12 cellular contexts compared by ENCODE assay signal in genomic region chr13:97262058-97262457, GRCh38. TPM values are rescaled to one million over a fixed set of nuclear protein-coding genes. Genes with fewer than 3 reads are reported as not detected.
DNase-seq lines count a peak whose midpoint lies in the region; ATAC-seq, FAIRE-seq and TF ChIP-seq lines count a peak whose summit lies in the region.
"Had no signal": no experiment of that assay in that cellular context is flagged by ENCODE, and none has a peak within 500 bp of the region (broad histone marks: within the 10 kb centered on the region; RNA-seq: fewer than 3 reads in every experiment).

No MANE protein-coding gene starts in this region.

- DNase-seq in activated naive CD4-positive, alpha-beta T cell treated with Interleukin-2 at 50 U/mL for 16 hours, result peak; percentile 34
- no peak for DNase-seq in activated naive CD4-positive, alpha-beta T cell treated with anti-CD3 and anti-CD28 coated beads, Interleukin-2, amount 50 U/mL, for 16 hours
- DNase-seq in activated T-helper 2 cell treated with anti-CD3 and anti-CD28 coated beads, Interferon-gamma antibody, Interleukin-2, Interleukin-4, amounts not matched to agents 10 μg/mL and 5 μg/mL and 100 μg/mL, durations not matched to agents 14 hours and 24 hours and 36 hours (ENCODE audit: low spot score), result no peak
- no peak for DNase-seq in HepG2 (ENCODE audit: low spot score)
- peak in 1 of 2 donors; percentile 43 for DNase-seq in stimulated activated naive CD8-positive, alpha-beta T cell treated with anti-CD3 and anti-CD28 coated beads, Interleukin-15, amount 100 ng/mL, for 72 hours
- no peak for DNase-seq in hypothalamus (lab: John Stamatoyannopoulos, UW)
- no peak for DNase-seq in Kasumi-1 (lab: John Stamatoyannopoulos, UW)
- no peak for DNase-seq in DMS153 (lab: John Stamatoyannopoulos, UW)
- DNase-seq: GM23248, NCI-H510A treated with DMSO at 0.1 percent for 48 hours had no signal

- BruUV-seq in HepG2 (replicated peaks; lab: Mats Ljungman, UMichigan), result no TSS peak

- no peak for TF ChIP-seq CTCF in HepG2 (CRISPR knock-in tag; IDR thresholded peaks at IDR 0.05)

- TF ChIP-seq EP300 in HepG2 (IDR thresholded peaks at IDR 0.05; ENCODE audit: low read depth in 2 of 2, low read length in 2 of 2) (no peak), HepG2 (CRISPR knock-in tag; IDR thresholded peaks at IDR 0.05; ENCODE audit: borderline replicate concordance) (no peak)

- peaks cover 5% of the 10 kb centered on the region; the same call in 1 of the 2 replicates for H4K20me1 ChIP-seq in HepG2 (ENCODE audit: insufficient read depth, low read length)

- H3K4me1 Mint-ChIP-seq in activated T-helper 2 cell treated with anti-CD3 and anti-CD28 coated beads, Interferon-gamma antibody, Interleukin-2, Interleukin-4, amounts not matched to agents 10 μg/mL and 5 μg/mL and 100 μg/mL, durations not matched to agents 14 hours and 24 hours and 36 hours (ENCODE audit: low read depth), result peaks cover 60% of the 10 kb centered on the region
- peaks cover 66% of the 10 kb centered on the region for H3K4me1 Mint-ChIP-seq in stimulated activated naive CD8-positive, alpha-beta T cell treated with anti-CD3 and anti-CD28 coated beads, Interleukin-15, amount 100 ng/mL, for 72 hours

- no peak for ATAC-seq in HepG2
- peak; percentile 72 for ATAC-seq in stimulated activated naive CD8-positive, alpha-beta T cell treated with anti-CD3 and anti-CD28 coated beads, Interleukin-15, amount 100 ng/mL, for 72 hours
- ATAC-seq: SK-N-SH treated with all-trans-retinoic acid at 6 μM for 48 hours had no signal

- TF ChIP-seq RAD21 in HepG2 (CRISPR knock-in tag; IDR thresholded peaks at IDR 0.05), result no peak

- H3K9ac ChIP-seq in HepG2 (ENCODE audit: insufficient read depth, low read depth, low read length), result no peak overlapping the region
- H3K9ac ChIP-seq: GM23248 had no signal

- peaks cover 18 to 44% of the 10 kb centered on the region in 2 experiments for H3K36me3 ChIP-seq in HepG2 (replicated peaks in 1 of 2; ENCODE audit: control insufficient read depth in 1 of 2, insufficient read depth in 2 of 2, low read length in 2 of 2)

- intact Hi-C loops in activated T-helper 2 cell treated with anti-CD3 and anti-CD28 coated beads, Interferon-gamma antibody, Interleukin-2, Interleukin-4, amounts not matched to agents 10 μg/mL and 5 μg/mL and 100 μg/mL, durations not matched to agents 14 hours and 24 hours and 36 hours (cut with micrococcal nuclease), result no loop called here
- intact Hi-C loops in HepG2 (cut with micrococcal nuclease; ENCODE audit: unreplicated experiment), result no loop called here

- H3K27ac ChIP-seq in HepG2 (ENCODE audit: extremely low read length, insufficient read depth, low read length), result peak overlapping the region; percentile 22
- H3K27ac ChIP-seq: GM23248 had no signal

- no peaks in the 10 kb centered on the region for H3K27me3 ChIP-seq in HepG2 (ENCODE audit: control insufficient read depth in 1 of 2, insufficient read depth in 2 of 2, low read length in 2 of 2)

- POLR2A ChIA-PET in HepG2 (lab: Yijun Ruan, JAX), result no interaction called here

- H3K4me1 ChIP-seq in HepG2 (ENCODE audit: insufficient read depth, low read length), result peaks cover 79% of the 10 kb centered on the region

- peaks cover 93% of the 10 kb centered on the region for H3K79me2 ChIP-seq in HepG2 (ENCODE audit: insufficient read depth, low read length)

- no peaks in the 10 kb centered on the region for H3K9me3 ChIP-seq in HepG2 (ENCODE audit: low read length)

- 82% methylated on average over 8 of the region's 8 CpGs for WGBS in HepG2 (ENCODE audit: low lambda C conversion rate)

- H2AFZ ChIP-seq in HepG2 (ENCODE audit: low read length), result no peak overlapping the region
- H2AFZ ChIP-seq: GM23248 had no signal

- FAIRE-seq in HepG2 (lab: Jason Lieb, UNC), result no peak
- FAIRE-seq: G401.6 had no signal

- no peak overlapping the region for H3K4me2 ChIP-seq in HepG2 (ENCODE audit: low read depth, low read length)

- peak overlapping the region; percentile 54 for H3K27ac Mint-ChIP-seq in activated T-helper 2 cell treated with anti-CD3 and anti-CD28 coated beads, Interferon-gamma antibody, Interleukin-2, Interleukin-4, amounts not matched to agents 10 μg/mL and 5 μg/mL and 100 μg/mL, durations not matched to agents 14 hours and 24 hours and 36 hours
- peak overlapping the region; percentile 57 to 75 for H3K27ac Mint-ChIP-seq in stimulated activated naive CD8-positive, alpha-beta T cell treated with anti-CD3 and anti-CD28 coated beads, Interleukin-15, amount 100 ng/mL, for 72 hours

- H3K4me3 ChIP-seq in HepG2 (replicated peaks in 1 of 3; ENCODE audit: insufficient read depth in 1 of 3, low read depth in 2 of 3, low read length in 3 of 3), result no peak overlapping the region
- H3K4me3 ChIP-seq: GM23248 had no signal

- H3K36me3 Mint-ChIP-seq in activated T-helper 2 cell treated with anti-CD3 and anti-CD28 coated beads, Interferon-gamma antibody, Interleukin-2, Interleukin-4, amounts not matched to agents 10 μg/mL and 5 μg/mL and 100 μg/mL, durations not matched to agents 14 hours and 24 hours and 36 hours (ENCODE audit: low read depth), result peaks cover 38% of the 10 kb centered on the region

- no peak for TF ChIP-seq POLR2A in HepG2 (IDR thresholded peaks at IDR 0.05; ENCODE audit: insufficient read depth in 1 of 2, low read depth in 2 of 2, low read length in 2 of 2)

- CTCF ChIA-PET in HepG2 (lab: Yijun Ruan, JAX; ENCODE audit: low intra/inter-chr PET ratio, low total read pairs), result no interaction called here

- in situ Hi-C loops in HepG2 (cut with HindIII; ENCODE audit: extremely low pct_ligation_motif_present, low pct_unique_long_range_greater_than_20kb), result no loop called here

- H3K9me3 Mint-ChIP-seq in activated T-helper 2 cell treated with anti-CD3 and anti-CD28 coated beads, Interferon-gamma antibody, Interleukin-2, Interleukin-4, amounts not matched to agents 10 μg/mL and 5 μg/mL and 100 μg/mL, durations not matched to agents 14 hours and 24 hours and 36 hours, result peaks cover 2% of the 10 kb centered on the region
- no peaks in the 10 kb centered on the region for H3K9me3 Mint-ChIP-seq in stimulated activated naive CD8-positive, alpha-beta T cell treated with anti-CD3 and anti-CD28 coated beads, Interleukin-15, amount 100 ng/mL, for 72 hours

- no peaks in the 10 kb centered on the region for H3K27me3 Mint-ChIP-seq in activated T-helper 2 cell treated with anti-CD3 and anti-CD28 coated beads, Interferon-gamma antibody, Interleukin-2, Interleukin-4, amounts not matched to agents 10 μg/mL and 5 μg/mL and 100 μg/mL, durations not matched to agents 14 hours and 24 hours and 36 hours (ENCODE audit: low read depth)
- no peaks in the 10 kb centered on the region for H3K27me3 Mint-ChIP-seq in stimulated activated naive CD8-positive, alpha-beta T cell treated with anti-CD3 and anti-CD28 coated beads, Interleukin-15, amount 100 ng/mL, for 72 hours

- H3K4me3 Mint-ChIP-seq in activated T-helper 2 cell treated with anti-CD3 and anti-CD28 coated beads, Interferon-gamma antibody, Interleukin-2, Interleukin-4, amounts not matched to agents 10 μg/mL and 5 μg/mL and 100 μg/mL, durations not matched to agents 14 hours and 24 hours and 36 hours (ENCODE audit: low read depth), result peak overlapping the region; percentile 3
- H3K4me3 Mint-ChIP-seq in stimulated activated naive CD8-positive, alpha-beta T cell treated with anti-CD3 and anti-CD28 coated beads, Interleukin-15, amount 100 ng/mL, for 72 hours, result peak overlapping the region; percentile 59 to 67

TF ChIP-seq in HepG2, 621 proteins besides CTCF, POLR2A, EP300 and RAD21:
- TF ChIP-seq ZBTB34 (CRISPR knock-in tag; IDR thresholded peaks at IDR 0.05), result no peak
- TF ChIP-seq RBM22 (optimal IDR thresholded peaks at IDR 0.05; ENCODE audit: low read length), result peak; percentile 78
- TF ChIP-seq BCL6 (CRISPR knock-in tag; IDR thresholded peaks at IDR 0.05), result no peak

RNA-seq across cellular contexts. Expression of gene MBNL2, which starts 39.9 kb away (rescaled TPM):
- 27.2 and 28.4 TPM in 2 replicates for total RNA-seq in activated T-helper 2 cell treated with anti-CD3 and anti-CD28 coated beads, Interferon-gamma antibody, Interleukin-2, Interleukin-4, amounts not matched to agents 10 μg/mL and 5 μg/mL and 100 μg/mL, durations not matched to agents 14 hours and 24 hours and 36 hours
- 30.8 and 48.1 TPM in 2 replicates for total RNA-seq in HepG2 (2016; rRNA removed; fragmentation: Illumina TruSeq; extraction: Trizol)
- total RNA-seq in HepG2 (2016; cell fraction: cytosol; rRNA removed; fragmentation: Illumina TruSeq; extraction: Trizol; ENCODE audit: low read depth), result 4.0 and 5.0 TPM in 2 replicates
- total RNA-seq in HepG2 (2016; cell fraction: insoluble cytoplasmic fraction; rRNA removed; fragmentation: Illumina TruSeq; extraction: Trizol), result 27.9 and 48.3 TPM in 2 replicates
- 15.6 and 16.3 TPM in 2 replicates for total RNA-seq in HepG2 (2016; cell fraction: membrane; rRNA removed; fragmentation: Illumina TruSeq; extraction: Trizol)
- 50.3 and 53.0 TPM in 2 replicates for total RNA-seq in HepG2 (2016; cell fraction: nucleus; rRNA removed; fragmentation: Illumina TruSeq; extraction: Trizol)
- 59.0 and 62.9 TPM in 2 replicates for polyA plus RNA-seq in HepG2 (2011; rRNA removed)
- polyA plus RNA-seq in HepG2 (2011; cell fraction: cytosol; rRNA removed), result 44.6 and 63.1 TPM in 2 replicates
- 78.5 and 95.6 TPM in 2 replicates for polyA plus RNA-seq in HepG2 (2011; cell fraction: nucleus; rRNA removed)
- polyA plus RNA-seq in HepG2 (2012), result 49.8 and 59.5 TPM in 2 replicates
- polyA plus RNA-seq in HepG2 (2016; cell fraction: cytosol; fragmentation: Illumina TruSeq; extraction: Trizol; ENCODE audit: low read depth), result 0.49 and 0.73 TPM in 2 replicates
- 27.4 and 31.9 TPM in 2 replicates for polyA plus RNA-seq in HepG2 (2016; cell fraction: insoluble cytoplasmic fraction; fragmentation: Illumina TruSeq; extraction: Trizol; ENCODE audit: low read depth)
- 4.4 and 4.9 TPM in 2 replicates for polyA plus RNA-seq in HepG2 (2016; cell fraction: membrane; fragmentation: Illumina TruSeq; extraction: Trizol; ENCODE audit: low read depth)
- 32.1 and 37.5 TPM in 2 replicates for polyA plus RNA-seq in HepG2 (2016; cell fraction: nucleus; fragmentation: Illumina TruSeq; extraction: Trizol; ENCODE audit: insufficient read depth, low read depth)
- polyA minus RNA-seq in HepG2 (2011; rRNA and poly(A)+ RNA removed; ENCODE audit: low replicate concordance), result 48.4 and 211 TPM in 2 replicates
- polyA minus RNA-seq in HepG2 (2011; cell fraction: cytosol; rRNA and poly(A)+ RNA removed), result 125 and 134 TPM in 2 replicates
- polyA minus RNA-seq in HepG2 (2011; cell fraction: nucleus; rRNA and poly(A)+ RNA removed), result 274 and 278 TPM in 2 replicates
